ENCODE assay signal across 9 cellular contexts in genomic region chr3:34683851-34684250, GRCh38.
A peak's percentile ranks its signal among the peaks of the same experiment; 100 is the strongest.
DNase-seq lines count a peak whose midpoint lies in the region; ATAC-seq and TF ChIP-seq lines count a peak whose summit lies in the region.
"Had no signal": no experiment of that assay in that cellular context is flagged by ENCODE, and none has a peak within 500 bp of the region (broad histone marks: within the 10 kb centered on the region; RNA-seq: fewer than 3 reads in every experiment).

No MANE protein-coding gene starts in this region.

- no peaks in the 10 kb centered on the region for H4K20me1 ChIP-seq in KMS-11 (ENCODE audit: insufficient read depth)

- H3K4me3 ChIP-seq in KMS-11 (IDR thresholded peaks at IDR 0.05; ENCODE audit: insufficient read depth, low read depth, low read length) = no peak overlapping the region
- no peak overlapping the region for H3K4me3 ChIP-seq in mucosa of descending colon

- no peak for TF ChIP-seq POLR2A in erythroblast (IDR thresholded peaks at IDR 0.05; ENCODE audit: low read length)

- intact Hi-C loops in mucosa of descending colon (cut with DNase I, micrococcal nuclease) = loop anchor here in 1 of 2 donors (5.0 to 10.0 kb wide), 2 partner anchors 577 to 799 kb away; no protein-coding TSS in a partner anchor

- no peak overlapping the region for H2AFZ ChIP-seq in KMS-11 (ENCODE audit: low read depth)

- H3K4me1 ChIP-seq in KMS-11 (ENCODE audit: low read depth, poor library complexity, severe bottlenecking) (no peaks in the 10 kb centered on the region), mucosa of descending colon (ENCODE audit: low read depth) (no peaks in the 10 kb centered on the region)

- no peak overlapping the region for H3K27ac ChIP-seq in KMS-11

- no peaks in the 10 kb centered on the region for H3K27me3 ChIP-seq in KMS-11 (ENCODE audit: insufficient read depth, low read depth)

- no peak overlapping the region for H3K9ac ChIP-seq in KMS-11

- DNase-seq in SIG-M5 treated with dmso at 0.1 percent for 504 hours (lab: John Stamatoyannopoulos, UW; ENCODE audit: unreplicated experiment) (peak; percentile 44), SIG-M5 (lab: John Stamatoyannopoulos, UW) (no peak), SW480 (ENCODE audit: low spot score) (peak; percentile 49), erythroblast (lab: John Stamatoyannopoulos, UW) (peak; percentile 51 to 58), mucosa of descending colon (peak in 2 of 3 donors; percentile 79 to 89)
- no peak for DNase-seq in activated effector memory CD4-positive, alpha-beta T cell treated with anti-CD3 and anti-CD28 coated beads, Interleukin-2, amount 50 U/mL, for 16 hours

- ATAC-seq in mucosa of descending colon = peak; percentile 60
- ATAC-seq in GM21390 (IDR thresholded peaks at IDR 0.05; ENCODE audit: unreplicated experiment) = no peak
- ATAC-seq: CD8-positive, alpha-beta T cell had no signal

- TF ChIP-seq CTCF in KMS-11 (conservative IDR thresholded peaks at IDR 0.05; ENCODE audit: low read depth, low read length) = peak; percentile 52
- TF ChIP-seq CTCF in mucosa of descending colon (IDR thresholded peaks at IDR 0.05) = no peak

- no peaks in the 10 kb centered on the region for H3K36me3 ChIP-seq in KMS-11 (ENCODE audit: insufficient read depth)
- H3K36me3 ChIP-seq in mucosa of descending colon (ENCODE audit: low read depth) = no peaks in the 10 kb centered on the region

- no peak overlapping the region for H3K4me2 ChIP-seq in KMS-11

- no peaks in the 10 kb centered on the region for H3K9me3 ChIP-seq in mucosa of descending colon

- no peaks in the 10 kb centered on the region for H3K79me2 ChIP-seq in KMS-11 (ENCODE audit: insufficient read depth, low read depth)

Comparison
In these comparisons a context has a peak if more than half of its experiments do, and no peak if none do; other contexts are left out.
1. DNase-seq: peak in SIG-M5 treated with dmso at 0.1 percent for 504 hours (single experiment), SW480 (single experiment), erythroblast (2 of 2) and mucosa of descending colon (2 of 3); none in SIG-M5 (single experiment) and activated effector memory CD4-positive, alpha-beta T cell treated with anti-CD3 and anti-CD28 coated beads, Interleukin-2, amount 50 U/mL, for 16 hours (single experiment).